Comparison of ENCODE assay signal across 1 cellular context in the genomic region with DNA sequence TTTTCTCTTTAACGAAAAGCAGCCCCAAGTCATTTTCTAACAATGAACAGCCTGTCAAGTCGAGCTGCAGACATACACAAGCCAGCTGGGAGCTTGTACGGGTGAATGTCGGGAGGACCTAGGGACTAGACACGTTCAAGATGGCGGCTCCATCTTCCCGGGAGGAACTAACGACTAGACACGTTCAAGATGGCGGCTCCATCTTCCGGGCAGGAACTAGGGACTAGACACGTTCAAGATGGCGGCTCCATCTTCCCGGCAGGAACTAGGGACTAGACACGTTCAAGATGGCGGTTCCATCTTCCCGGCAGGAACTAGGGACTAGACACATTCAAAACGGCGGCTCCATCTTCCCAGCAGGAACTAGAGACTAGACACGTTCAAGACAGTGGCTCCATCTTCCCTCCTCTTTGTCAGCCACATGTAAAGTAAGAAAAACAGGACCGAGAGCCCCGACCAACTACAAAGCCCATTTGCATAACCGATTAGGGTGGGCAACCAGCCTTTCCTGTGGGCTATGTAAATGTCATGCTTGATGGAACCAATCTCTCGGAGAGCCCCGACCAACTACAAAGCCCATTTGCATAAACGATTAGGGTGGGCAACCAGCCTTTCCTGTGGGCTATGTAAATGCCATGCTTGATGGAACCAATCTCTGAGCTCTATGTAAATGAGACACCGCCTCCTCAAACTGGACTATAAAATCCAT.
TF ChIP-seq lines count a peak whose summit lies in the region.

No MANE protein-coding gene starts in this region.

TF ChIP-seq in HEK293, 187 proteins besides CTCF, POLR2A, EP300 and RAD21 (continued from another document):
- peak; percentile 24; the same call in 1 of the 2 replicates for TF ChIP-seq ZNF629 (tag by site-specific recombination; IDR thresholded peaks at IDR 0.05)
- TF ChIP-seq GLIS1 (tag by site-specific recombination; IDR thresholded peaks at IDR 0.05) = no peak
- TF ChIP-seq, protein P1, sequence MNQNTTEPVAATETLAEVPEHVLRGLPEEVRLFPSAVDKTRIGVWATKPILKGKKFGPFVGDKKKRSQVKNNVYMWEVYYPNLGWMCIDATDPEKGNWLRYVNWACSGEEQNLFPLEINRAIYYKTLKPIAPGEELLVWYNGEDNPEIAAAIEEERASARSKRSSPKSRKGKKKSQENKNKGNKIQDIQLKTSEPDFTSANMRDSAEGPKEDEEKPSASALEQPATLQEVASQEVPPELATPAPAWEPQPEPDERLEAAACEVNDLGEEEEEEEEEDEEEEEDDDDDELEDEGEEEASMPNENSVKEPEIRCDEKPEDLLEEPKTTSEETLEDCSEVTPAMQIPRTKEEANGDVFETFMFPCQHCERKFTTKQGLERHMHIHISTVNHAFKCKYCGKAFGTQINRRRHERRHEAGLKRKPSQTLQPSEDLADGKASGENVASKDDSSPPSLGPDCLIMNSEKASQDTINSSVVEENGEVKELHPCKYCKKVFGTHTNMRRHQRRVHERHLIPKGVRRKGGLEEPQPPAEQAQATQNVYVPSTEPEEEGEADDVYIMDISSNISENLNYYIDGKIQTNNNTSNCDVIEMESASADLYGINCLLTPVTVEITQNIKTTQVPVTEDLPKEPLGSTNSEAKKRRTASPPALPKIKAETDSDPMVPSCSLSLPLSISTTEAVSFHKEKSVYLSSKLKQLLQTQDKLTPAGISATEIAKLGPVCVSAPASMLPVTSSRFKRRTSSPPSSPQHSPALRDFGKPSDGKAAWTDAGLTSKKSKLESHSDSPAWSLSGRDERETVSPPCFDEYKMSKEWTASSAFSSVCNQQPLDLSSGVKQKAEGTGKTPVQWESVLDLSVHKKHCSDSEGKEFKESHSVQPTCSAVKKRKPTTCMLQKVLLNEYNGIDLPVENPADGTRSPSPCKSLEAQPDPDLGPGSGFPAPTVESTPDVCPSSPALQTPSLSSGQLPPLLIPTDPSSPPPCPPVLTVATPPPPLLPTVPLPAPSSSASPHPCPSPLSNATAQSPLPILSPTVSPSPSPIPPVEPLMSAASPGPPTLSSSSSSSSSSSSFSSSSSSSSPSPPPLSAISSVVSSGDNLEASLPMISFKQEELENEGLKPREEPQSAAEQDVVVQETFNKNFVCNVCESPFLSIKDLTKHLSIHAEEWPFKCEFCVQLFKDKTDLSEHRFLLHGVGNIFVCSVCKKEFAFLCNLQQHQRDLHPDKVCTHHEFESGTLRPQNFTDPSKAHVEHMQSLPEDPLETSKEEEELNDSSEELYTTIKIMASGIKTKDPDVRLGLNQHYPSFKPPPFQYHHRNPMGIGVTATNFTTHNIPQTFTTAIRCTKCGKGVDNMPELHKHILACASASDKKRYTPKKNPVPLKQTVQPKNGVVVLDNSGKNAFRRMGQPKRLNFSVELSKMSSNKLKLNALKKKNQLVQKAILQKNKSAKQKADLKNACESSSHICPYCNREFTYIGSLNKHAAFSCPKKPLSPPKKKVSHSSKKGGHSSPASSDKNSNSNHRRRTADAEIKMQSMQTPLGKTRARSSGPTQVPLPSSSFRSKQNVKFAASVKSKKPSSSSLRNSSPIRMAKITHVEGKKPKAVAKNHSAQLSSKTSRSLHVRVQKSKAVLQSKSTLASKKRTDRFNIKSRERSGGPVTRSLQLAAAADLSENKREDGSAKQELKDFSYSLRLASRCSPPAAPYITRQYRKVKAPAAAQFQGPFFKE (tag by site-specific recombination; IDR thresholded peaks at IDR 0.05; ENCODE audit: borderline replicate concordance) = no peak
- TF ChIP-seq ZNF391 (tag by site-specific recombination; IDR thresholded peaks at IDR 0.05; ENCODE audit: borderline replicate concordance, low read depth) = no peak
- no peak for TF ChIP-seq ZNF274 (IDR thresholded peaks at IDR 0.05; ENCODE audit: low read length)
- TF ChIP-seq ZNF274 (tag by site-specific recombination; IDR thresholded peaks at IDR 0.05; ENCODE audit: borderline replicate concordance) = no peak
- no peak for TF ChIP-seq ZNF660 (tag by site-specific recombination; IDR thresholded peaks at IDR 0.05)
- TF ChIP-seq ZBTB10 (tag by site-specific recombination; IDR thresholded peaks at IDR 0.05) = no peak
- TF ChIP-seq ZNF426 (tag by site-specific recombination; IDR thresholded peaks at IDR 0.05) = no peak
- TF ChIP-seq PRDM10 (tag by site-specific recombination; IDR thresholded peaks at IDR 0.05) = no peak
- peak; percentile 55 for TF ChIP-seq IKZF3 (tag by site-specific recombination; IDR thresholded peaks at IDR 0.05)
- TF ChIP-seq ZNF664 (tag by site-specific recombination; IDR thresholded peaks at IDR 0.05) = no peak
- TF ChIP-seq ZNF239 (tag by site-specific recombination; IDR thresholded peaks at IDR 0.05) = no peak
- TF ChIP-seq ZNF221 (tag by site-specific recombination; IDR thresholded peaks at IDR 0.05; ENCODE audit: borderline replicate concordance) = no peak
- no peak for TF ChIP-seq ZNF555 (tag by site-specific recombination; conservative IDR thresholded peaks at IDR 0.05)
- TF ChIP-seq ZNF670 (tag by site-specific recombination; IDR thresholded peaks at IDR 0.05; ENCODE audit: low read depth) = no peak
- TF ChIP-seq, protein P2, sequence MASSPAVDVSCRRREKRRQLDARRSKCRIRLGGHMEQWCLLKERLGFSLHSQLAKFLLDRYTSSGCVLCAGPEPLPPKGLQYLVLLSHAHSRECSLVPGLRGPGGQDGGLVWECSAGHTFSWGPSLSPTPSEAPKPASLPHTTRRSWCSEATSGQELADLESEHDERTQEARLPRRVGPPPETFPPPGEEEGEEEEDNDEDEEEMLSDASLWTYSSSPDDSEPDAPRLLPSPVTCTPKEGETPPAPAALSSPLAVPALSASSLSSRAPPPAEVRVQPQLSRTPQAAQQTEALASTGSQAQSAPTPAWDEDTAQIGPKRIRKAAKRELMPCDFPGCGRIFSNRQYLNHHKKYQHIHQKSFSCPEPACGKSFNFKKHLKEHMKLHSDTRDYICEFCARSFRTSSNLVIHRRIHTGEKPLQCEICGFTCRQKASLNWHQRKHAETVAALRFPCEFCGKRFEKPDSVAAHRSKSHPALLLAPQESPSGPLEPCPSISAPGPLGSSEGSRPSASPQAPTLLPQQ (tag by site-specific recombination; IDR thresholded peaks at IDR 0.05) = no peak
- TF ChIP-seq ZNF341 (tag by site-specific recombination; IDR thresholded peaks at IDR 0.05; ENCODE audit: low read depth) = no peak
- TF ChIP-seq ZNF792 (tag by site-specific recombination; IDR thresholded peaks at IDR 0.05) = no peak
- no peak for TF ChIP-seq ZNF211 (tag by site-specific recombination; IDR thresholded peaks at IDR 0.05; ENCODE audit: low read depth)
- TF ChIP-seq ZNF311 (tag by site-specific recombination; IDR thresholded peaks at IDR 0.05; ENCODE audit: borderline replicate concordance) = no peak
- TF ChIP-seq ZNF610 (tag by site-specific recombination; IDR thresholded peaks at IDR 0.05; ENCODE audit: borderline replicate concordance) = no peak
- no peak for TF ChIP-seq ZFHX2 (tag by site-specific recombination; conservative IDR thresholded peaks at IDR 0.05)
- TF ChIP-seq ZFP3 (tag by site-specific recombination; IDR thresholded peaks at IDR 0.05; ENCODE audit: low read depth) = no peak
- TF ChIP-seq ZNF416 (tag by site-specific recombination; IDR thresholded peaks at IDR 0.05) = no peak
- no peak for TF ChIP-seq ZNF202 (tag by site-specific recombination; IDR thresholded peaks at IDR 0.05; ENCODE audit: borderline replicate concordance)
- no peak for TF ChIP-seq KLF7 (tag by site-specific recombination; IDR thresholded peaks at IDR 0.05; ENCODE audit: borderline replicate concordance)
- no peak for TF ChIP-seq ZNF214 (tag by site-specific recombination; IDR thresholded peaks at IDR 0.05; ENCODE audit: borderline replicate concordance)
